10 cellular contexts compared by ENCODE assay signal in genomic region chr19:9786819-9787218, GRCh38. TPM values are rescaled to one million over a fixed set of nuclear protein-coding genes. Genes with fewer than 3 reads are reported as not detected.
A peak's percentile ranks its signal among the peaks of the same experiment; 100 is the strongest.
DNase-seq lines count a peak whose midpoint lies in the region; ATAC-seq and TF ChIP-seq lines count a peak whose summit lies in the region.
"Had no signal": no experiment of that assay in that cellular context is flagged by ENCODE, and none has a peak within 500 bp of the region (broad histone marks: within the 10 kb centered on the region; RNA-seq: fewer than 3 reads in every experiment).

No MANE protein-coding gene starts in this region.

- no peaks in the 10 kb centered on the region for H4K20me1 ChIP-seq in BLaER1 treated with 17β-estradiol and CSF1 and Interleukin-3, amounts not matched to agents 10 nM and 100 nM

- H3K27me3 Mint-ChIP-seq in IgD-negative memory B cell (no peaks in the 10 kb centered on the region), chondrocyte (ENCODE audit: low read depth) (no peaks in the 10 kb centered on the region), neural crest cell (ENCODE audit: low read depth) (no peaks in the 10 kb centered on the region)

- H3K4me1 Mint-ChIP-seq in IgD-negative memory B cell = peaks cover 6 to 16% (median 9%) of the 10 kb centered on the region in 3 donors
- H3K4me1 Mint-ChIP-seq in chondrocyte (ENCODE audit: low read depth) = peaks cover 34% of the 10 kb centered on the region
- H3K4me1 Mint-ChIP-seq in neural crest cell = peaks cover 38% of the 10 kb centered on the region

- H3K36me3 Mint-ChIP-seq in IgD-negative memory B cell (no peaks in the 10 kb centered on the region), chondrocyte (ENCODE audit: low read depth) (no peaks in the 10 kb centered on the region), neural crest cell (ENCODE audit: low read depth) (no peaks in the 10 kb centered on the region)

- H3K27ac Mint-ChIP-seq in IgD-negative memory B cell (peak overlapping the region in 1 of 3 donors; percentile 94), chondrocyte (ENCODE audit: unreplicated experiment) (no peak overlapping the region), neural crest cell (ENCODE audit: unreplicated experiment) (no peak overlapping the region)

- peak overlapping the region in 8 of 11 experiments; percentile 85 to 95 (median 87); a peak in 13 of 22 replicates for H3K27ac ChIP-seq in BLaER1 treated with 17β-estradiol and CSF1 and Interleukin-3, amounts not matched to agents 10 nM and 100 nM

- no peak for ATAC-seq in HG02798 (IDR thresholded peaks at IDR 0.05; ENCODE audit: poor library complexity, unreplicated experiment)

- peaks cover 0 to 7% (median 0%) of the 10 kb centered on the region in 11 experiments; a peak in 3 of 22 replicates for H3K36me3 ChIP-seq in BLaER1 treated with 17β-estradiol and CSF1 and Interleukin-3, amounts not matched to agents 10 nM and 100 nM

- TF ChIP-seq CTCF in chondrocyte (IDR thresholded peaks at IDR 0.05) (no peak), neural crest cell (conservative IDR thresholded peaks at IDR 0.05) (no peak)

- DNase-seq in chondrocyte (ENCODE audit: low spot score) (no peak), neural crest cell (ENCODE audit: low read depth, low spot score) (no peak), NK-92 (lab: John Stamatoyannopoulos, UW; ENCODE audit: unreplicated experiment) (no peak), DMS153 (lab: John Stamatoyannopoulos, UW) (no peak), dermis blood vessel endothelial cell (no peak)
- DNase-seq: DMS79 treated with DMSO at 0.1 percent for 48 hours, NCI-H526 treated with DMSO at 0.1 percent for 48 hours had no signal

- H3K9ac ChIP-seq in BLaER1 treated with 17β-estradiol and CSF1 and Interleukin-3, amounts not matched to agents 10 nM and 100 nM = peak overlapping the region in 5 of 11 experiments; percentile 81 to 91 (median 84); a peak in 5 of 22 replicates

- peaks cover 26 to 46% (median 37%) of the 10 kb centered on the region in 10 experiments for H3K4me1 ChIP-seq in BLaER1 treated with 17β-estradiol and CSF1 and Interleukin-3, amounts not matched to agents 10 nM and 100 nM

- peak overlapping the region in 5 of 10 experiments; percentile 71 to 79 (median 74); a peak in 9 of 20 replicates for H3K4me3 ChIP-seq in BLaER1 treated with 17β-estradiol and CSF1 and Interleukin-3, amounts not matched to agents 10 nM and 100 nM

- H3K4me3 Mint-ChIP-seq in IgD-negative memory B cell = peak overlapping the region; percentile 70 to 97 (median 90)
- H3K4me3 Mint-ChIP-seq in chondrocyte (ENCODE audit: unreplicated experiment) = peak overlapping the region; percentile 53
- peak overlapping the region; percentile 76 for H3K4me3 Mint-ChIP-seq in neural crest cell

- no peaks in the 10 kb centered on the region for H3K27me3 ChIP-seq in BLaER1 treated with 17β-estradiol and CSF1 and Interleukin-3, amounts not matched to agents 10 nM and 100 nM

- H3K9me3 ChIP-seq in BLaER1 treated with 17β-estradiol and CSF1 and Interleukin-3, amounts not matched to agents 10 nM and 100 nM (replicated peaks in 1 of 11) = peaks cover 0 to 10% (median 0%) of the 10 kb centered on the region in 11 experiments; a peak in 1 of 22 replicates

- no peaks in the 10 kb centered on the region for H3K9me3 Mint-ChIP-seq in IgD-negative memory B cell
- H3K9me3 Mint-ChIP-seq in chondrocyte (ENCODE audit: low read depth) = no peaks in the 10 kb centered on the region
- no peaks in the 10 kb centered on the region for H3K9me3 Mint-ChIP-seq in neural crest cell

- peak overlapping the region; percentile 54 to 84 (median 75) for H3K4me2 ChIP-seq in BLaER1 treated with 17β-estradiol and CSF1 and Interleukin-3, amounts not matched to agents 10 nM and 100 nM

RNA-seq across cellular contexts. Expression of gene ZNF846, which starts 18.3 kb away (rescaled TPM):
- polyA plus RNA-seq in IgD-negative memory B cell = 6.3 TPM
- total RNA-seq in chondrocyte (18.8 to 20.3 TPM (median 19.4 TPM) in 3 replicates), neural crest cell (7.6 and 11.0 TPM in 2 replicates), dermis blood vessel endothelial cell (4.9 and 9.2 TPM in 2 replicates)

RNA-seq across cellular contexts. Expression of gene FBXL12, which starts 32.1 kb away (rescaled TPM):
- 10.4 TPM for polyA plus RNA-seq in IgD-negative memory B cell
- total RNA-seq in chondrocyte (24.2 to 27.8 TPM (median 26.7 TPM) in 3 replicates), neural crest cell (32.7 and 33.1 TPM in 2 replicates), dermis blood vessel endothelial cell (15.1 and 16.1 TPM in 2 replicates)

RNA-seq across cellular contexts. Expression of gene UBL5, which starts 40.9 kb away (rescaled TPM):
- polyA plus RNA-seq in IgD-negative memory B cell = 592 TPM
- total RNA-seq in chondrocyte (265 to 294 TPM (median 265 TPM) in 3 replicates), neural crest cell (366 and 373 TPM in 2 replicates), dermis blood vessel endothelial cell (116 and 361 TPM in 2 replicates)

RNA-seq across cellular contexts. Expression of gene PIN1, which starts 48.3 kb away (rescaled TPM):
- polyA plus RNA-seq in IgD-negative memory B cell = 77.4 TPM
- 64.5 to 78.4 TPM (median 65.5 TPM) in 3 replicates for total RNA-seq in chondrocyte
- total RNA-seq in neural crest cell = 117 and 127 TPM in 2 replicates
- total RNA-seq in dermis blood vessel endothelial cell = 99.4 and 127 TPM in 2 replicates
